23 cellular contexts compared by ENCODE assay signal in the genomic region with DNA sequence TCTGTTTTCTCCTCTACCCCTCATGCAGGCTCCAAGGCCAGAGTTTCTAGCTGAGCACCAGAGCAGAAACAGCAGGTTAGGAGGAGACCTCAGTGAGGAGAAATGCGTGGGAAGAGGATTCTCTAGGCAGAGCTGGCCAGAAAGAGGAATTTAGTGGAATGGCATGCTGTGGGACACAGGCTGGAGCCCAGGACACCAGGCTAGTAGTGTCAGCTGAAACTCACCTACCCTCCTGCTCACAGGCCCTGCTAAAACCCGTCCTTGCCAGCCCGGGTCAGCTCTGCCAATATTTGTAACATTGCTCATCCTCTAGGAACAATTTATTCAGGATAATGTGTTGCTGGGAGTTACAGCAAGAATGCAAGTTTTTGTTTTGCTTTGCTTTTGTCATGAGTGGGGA. TPM values are rescaled to one million over a fixed set of nuclear protein-coding genes. Genes with fewer than 3 reads are reported as not detected.
DNase-seq lines count a peak whose midpoint lies in the region; ATAC-seq, FAIRE-seq and TF ChIP-seq lines count a peak whose summit lies in the region.
"Had no signal": no experiment of that assay in that cellular context is flagged by ENCODE, and none has a peak within 500 bp of the region (broad histone marks: within the 10 kb centered on the region; RNA-seq: fewer than 3 reads in every experiment).

No MANE protein-coding gene starts in this region.

- in situ Hi-C loops in astrocyte of the cerebellum (cut with HindIII; ENCODE audit: low sequenced_read_pairs), result no loop called here

- DNase-seq in H54 (ENCODE audit: insufficient read length, low spot score), result peak; percentile 10
- DNase-seq in astrocyte of the cerebellum (ENCODE audit: low read depth), result peak; percentile 3
- DNase-seq in foreskin keratinocyte, result peak; percentile 5 to 37
- peak; percentile 15 for DNase-seq in testis
- DNase-seq in NOMO-1 treated with DMSO at 0.1 percent for 48 hours (lab: John Stamatoyannopoulos, UW; ENCODE audit: unreplicated experiment), result no peak
- DNase-seq in activated effector memory CD4-positive, alpha-beta T cell treated with Interleukin-2 at 50 U/mL for 16 hours, result no peak
- DNase-seq: activated CD4-positive, alpha-beta T cell treated with anti-CD3 and anti-CD28 coated beads for 36 hours; activated CD8-positive, alpha-beta memory T cell treated with anti-CD3 and anti-CD28 coated beads, Interleukin-2, amount 50 U/mL, for 48 hours; activated naive CD4-positive, alpha-beta T cell treated with anti-CD3 and anti-CD28 coated beads, Interleukin-2, amount 10 ng/mL, durations not matched to agents 7 days and 5 days; CD8-positive, alpha-beta memory T cell; effector memory CD4-positive, alpha-beta T cell; Karpas-422; NCI-H1436 treated with DMSO at 0.1 percent for 48 hours; NCI-H446; SHP77 treated with DMSO at 0.1 percent for 48 hours; T-helper 2 cell had no signal

- TF ChIP-seq POLR2A in H54 (IDR thresholded peaks at IDR 0.05; ENCODE audit: low read depth, low read length), result no peak
- no peak for TF ChIP-seq POLR2A in testis (IDR thresholded peaks at IDR 0.05)

- H3K9me3 ChIP-seq in testis, result no peaks in the 10 kb centered on the region
- H3K9me3 ChIP-seq: suprapubic skin had no signal

- H3K27ac ChIP-seq in foreskin keratinocyte, result no peak overlapping the region
- H3K27ac ChIP-seq in testis, result peak overlapping the region in 1 of 2 donors; percentile 48
- H3K27ac ChIP-seq: HL-60, suprapubic skin had no signal

- no peak for TF ChIP-seq CTCF in astrocyte of the cerebellum (IDR thresholded peaks at IDR 0.05; ENCODE audit: low read depth, low read length, missing control alignments)
- TF ChIP-seq CTCF in foreskin keratinocyte (conservative IDR thresholded peaks at IDR 0.05), result no peak
- no peak for TF ChIP-seq CTCF in testis (IDR thresholded peaks at IDR 0.05)

- intact Hi-C loops in testis (cut with DNase I; ENCODE audit: low total_unique reads), result no loop called here

- ATAC-seq in foreskin keratinocyte (peak; percentile 27), HG03565 (IDR thresholded peaks at IDR 0.05; ENCODE audit: unreplicated experiment) (no peak)
- ATAC-seq: activated CD4-positive, alpha-beta T cell treated with anti-CD3 and anti-CD28 coated beads for 36 hours; sciatic nerve had no signal

- H3K4me3 ChIP-seq in astrocyte of the cerebellum (ENCODE audit: low read depth, low read length) (no peak overlapping the region), testis (no peak overlapping the region)
- H3K4me3 ChIP-seq: suprapubic skin had no signal

- FAIRE-seq in H54 (lab: Jason Lieb, UNC), result no peak

- WGBS in testis, 2 donors, result 36 to 37% methylated on average over 3 of the region's 3 CpGs

- no peaks in the 10 kb centered on the region for H3K36me3 ChIP-seq in testis (ENCODE audit: low read depth, missing control alignments)
- H3K36me3 ChIP-seq: suprapubic skin had no signal

- no peaks in the 10 kb centered on the region for H3K27me3 ChIP-seq in foreskin keratinocyte
- no peaks in the 10 kb centered on the region for H3K27me3 ChIP-seq in testis
- H3K27me3 ChIP-seq: suprapubic skin had no signal

- H3K4me1 ChIP-seq in foreskin keratinocyte (no peaks in the 10 kb centered on the region), testis (peaks cover 10% of the 10 kb centered on the region)

RNA-seq across cellular contexts. Expression of gene AGXT2, which starts 40.2 kb away (rescaled TPM):
- total RNA-seq in foreskin keratinocyte, result not detected in 2 replicates
- polyA plus RNA-seq in foreskin keratinocyte, result not detected in 2 replicates
- not detected for total RNA-seq in testis
- polyA plus RNA-seq in testis (ENCODE audit: insufficient read depth, low read depth, low replicate concordance), result 0.25 TPM
- total RNA-seq: activated CD4-positive, alpha-beta T cell treated with anti-CD3 and anti-CD28 coated beads for 36 hours; cardiac septum; CD8-positive, alpha-beta memory T cell; mesenteric fat pad; neural crest cell; sciatic nerve; suprapubic skin had no signal
- polyA plus RNA-seq: CD8-positive, alpha-beta memory T cell had no signal

Comparison
In these comparisons a context has a peak if more than half of its experiments do, and no peak if none do; other contexts are left out.
1. DNase-seq: peak in H54 (single experiment), astrocyte of the cerebellum (single experiment), foreskin keratinocyte (2 of 2) and testis (single experiment); none in NOMO-1 treated with DMSO at 0.1 percent for 48 hours (single experiment) and activated effector memory CD4-positive, alpha-beta T cell treated with Interleukin-2 at 50 U/mL for 16 hours (single experiment).